ENCODE assay signal across 18 cellular contexts in genomic region chr4:15253346-15253745, GRCh38.
A peak's percentile ranks its signal among the peaks of the same experiment; 100 is the strongest.
DNase-seq lines count a peak whose midpoint lies in the region; ATAC-seq and TF ChIP-seq lines count a peak whose summit lies in the region.
"Had no signal": no experiment of that assay in that cellular context is flagged by ENCODE, and none has a peak within 500 bp of the region (broad histone marks: within the 10 kb centered on the region; RNA-seq: fewer than 3 reads in every experiment).

No MANE protein-coding gene starts in this region.

- no peak overlapping the region for H3K27ac Mint-ChIP-seq in activated CD8-positive, alpha-beta T cell treated with anti-CD3 and anti-CD28 coated beads for 36 hours
- H3K27ac Mint-ChIP-seq: activated naive CD4-positive, alpha-beta T cell treated with anti-CD3 and anti-CD28 coated beads for 36 hours; CD4-positive, alpha-beta T cell; mesothelial cell of epicardium had no signal

- H3K4me3 ChIP-seq in neutrophil (ENCODE audit: low read depth in 1 of 2, low read length in 1 of 2) (no peak overlapping the region), tibial artery (no peak overlapping the region), right lobe of liver (no peak overlapping the region)
- H3K4me3 ChIP-seq: esophagus squamous epithelium, right atrium auricular region, SK-N-MC, tibial nerve had no signal

- H3K36me3 ChIP-seq in neutrophil (no peaks in the 10 kb centered on the region), tibial artery (no peaks in the 10 kb centered on the region), right lobe of liver (no peaks in the 10 kb centered on the region)
- H3K36me3 ChIP-seq: esophagus squamous epithelium, right atrium auricular region, tibial nerve had no signal

- H3K9me3 ChIP-seq in neutrophil (no peaks in the 10 kb centered on the region), tibial artery (no peaks in the 10 kb centered on the region), right lobe of liver (no peaks in the 10 kb centered on the region)
- H3K9me3 ChIP-seq: esophagus squamous epithelium, right atrium auricular region, tibial nerve had no signal

- DNase-seq in tibial artery = no peak
- no peak for DNase-seq in right lobe of liver
- no peak for DNase-seq in activated CD8-positive, alpha-beta T cell treated with anti-CD3 and anti-CD28 coated beads for 36 hours
- no peak for DNase-seq in GM03348 (ENCODE audit: low spot score)
- DNase-seq: activated CD4-positive, alpha-beta T cell treated with anti-CD3 and anti-CD28 coated beads for 1 hour; activated naive CD4-positive, alpha-beta T cell treated with anti-CD3 and anti-CD28 coated beads for 36 hours; CD4-positive, alpha-beta T cell; cerebellar nuclear complex; esophagus squamous epithelium; NCI-H510A treated with DMSO at 0.1 percent for 48 hours had no signal

- H3K27me3 ChIP-seq in neutrophil (no peaks in the 10 kb centered on the region), tibial artery (no peaks in the 10 kb centered on the region), right lobe of liver (no peaks in the 10 kb centered on the region)
- H3K27me3 ChIP-seq: esophagus squamous epithelium, right atrium auricular region, tibial nerve had no signal

- H3K4me1 ChIP-seq in neutrophil (ENCODE audit: control insufficient read depth in 1 of 2, insufficient read depth in 1 of 2, low read depth in 1 of 2, low read length in 1 of 2) (peaks cover 22 to 26% of the 10 kb centered on the region in 2 experiments), tibial artery (peaks cover 0 to 28% (median 3%) of the 10 kb centered on the region in 4 donors), right lobe of liver (no peaks in the 10 kb centered on the region)
- H3K4me1 ChIP-seq: right atrium auricular region, tibial nerve had no signal

- POLR2A ChIA-PET in activated CD8-positive, alpha-beta T cell treated with anti-CD3 and anti-CD28 coated beads for 36 hours (lab: Charles Lee) = no interaction called here

- no peak overlapping the region for H3K4me3 Mint-ChIP-seq in activated CD8-positive, alpha-beta T cell treated with anti-CD3 and anti-CD28 coated beads for 36 hours
- H3K4me3 Mint-ChIP-seq: activated naive CD4-positive, alpha-beta T cell treated with anti-CD3 and anti-CD28 coated beads for 36 hours; CD4-positive, alpha-beta T cell; mesothelial cell of epicardium had no signal

- peak; percentile 89 for ATAC-seq in GM18907 (IDR thresholded peaks at IDR 0.05; ENCODE audit: unreplicated experiment)
- peak; percentile 92 for ATAC-seq in GM21576 (IDR thresholded peaks at IDR 0.05; ENCODE audit: unreplicated experiment)
- peak; percentile 89 for ATAC-seq in HG03095 (IDR thresholded peaks at IDR 0.05; ENCODE audit: unreplicated experiment)
- no peak for ATAC-seq in right lobe of liver
- ATAC-seq in activated CD8-positive, alpha-beta T cell treated with anti-CD3 and anti-CD28 coated beads for 36 hours = no peak

- H3K27ac ChIP-seq in neutrophil = peak overlapping the region; percentile 79
- no peak overlapping the region for H3K27ac ChIP-seq in tibial artery
- no peak overlapping the region for H3K27ac ChIP-seq in right lobe of liver
- H3K27ac ChIP-seq: esophagus squamous epithelium, right atrium auricular region, SK-N-MC, tibial nerve had no signal

- CTCF ChIA-PET in activated CD8-positive, alpha-beta T cell treated with anti-CD3 and anti-CD28 coated beads for 36 hours (lab: Charles Lee) = interaction anchor here (1.2 to 4.6 kb wide), 5 partner anchors 11 to 205 kb away, joined by 3 to 26 read pairs (median 4); no protein-coding TSS in a partner anchor

- H3K27me3 Mint-ChIP-seq in activated CD8-positive, alpha-beta T cell treated with anti-CD3 and anti-CD28 coated beads for 36 hours = no peaks in the 10 kb centered on the region
- H3K27me3 Mint-ChIP-seq: CD4-positive, alpha-beta T cell had no signal

- H3K36me3 Mint-ChIP-seq in activated CD8-positive, alpha-beta T cell treated with anti-CD3 and anti-CD28 coated beads for 36 hours (ENCODE audit: low read depth) = no peaks in the 10 kb centered on the region
- H3K36me3 Mint-ChIP-seq: mesothelial cell of epicardium had no signal

- H3K9me3 Mint-ChIP-seq in activated CD8-positive, alpha-beta T cell treated with anti-CD3 and anti-CD28 coated beads for 36 hours = no peaks in the 10 kb centered on the region
- H3K9me3 Mint-ChIP-seq: activated naive CD4-positive, alpha-beta T cell treated with anti-CD3 and anti-CD28 coated beads for 36 hours; CD4-positive, alpha-beta T cell; mesothelial cell of epicardium had no signal

- TF ChIP-seq POLR2A in right lobe of liver (IDR thresholded peaks at IDR 0.05) = no peak

- no peaks in the 10 kb centered on the region for H3K4me1 Mint-ChIP-seq in activated CD8-positive, alpha-beta T cell treated with anti-CD3 and anti-CD28 coated beads for 36 hours (ENCODE audit: low read depth)

- intact Hi-C loops in tibial artery (cut with DNase I; ENCODE audit: low total_unique reads) = no loop called here
- intact Hi-C loops in right lobe of liver (cut with DNase I) = no loop called here
- intact Hi-C loops in activated CD8-positive, alpha-beta T cell treated with anti-CD3 and anti-CD28 coated beads for 36 hours (cut with micrococcal nuclease) = no loop called here

- 61% methylated on average over 4 of the region's 4 CpGs for WGBS in right lobe of liver (ENCODE audit: insufficient coverage, low coverage, low lambda C conversion rate, missing lambda C conversion rate)

- TF ChIP-seq CTCF in neutrophil (IDR thresholded peaks at IDR 0.05) = no peak
- TF ChIP-seq CTCF in tibial artery (IDR thresholded peaks at IDR 0.05) = no peak
- no peak for TF ChIP-seq CTCF in right lobe of liver (IDR thresholded peaks at IDR 0.05)
- TF ChIP-seq CTCF in activated CD8-positive, alpha-beta T cell treated with anti-CD3 and anti-CD28 coated beads for 36 hours (IDR thresholded peaks at IDR 0.05) = no peak

Comparison
In these comparisons a context has a peak if more than half of its experiments do, and no peak if none do; other contexts are left out.
1. ATAC-seq: peak in GM18907 (single experiment), GM21576 (single experiment) and HG03095 (single experiment); none in right lobe of liver (0 of 4) and activated CD8-positive, alpha-beta T cell treated with anti-CD3 and anti-CD28 coated beads for 36 hours (single experiment).